13 cellular contexts compared by ENCODE assay signal in the genomic region with DNA sequence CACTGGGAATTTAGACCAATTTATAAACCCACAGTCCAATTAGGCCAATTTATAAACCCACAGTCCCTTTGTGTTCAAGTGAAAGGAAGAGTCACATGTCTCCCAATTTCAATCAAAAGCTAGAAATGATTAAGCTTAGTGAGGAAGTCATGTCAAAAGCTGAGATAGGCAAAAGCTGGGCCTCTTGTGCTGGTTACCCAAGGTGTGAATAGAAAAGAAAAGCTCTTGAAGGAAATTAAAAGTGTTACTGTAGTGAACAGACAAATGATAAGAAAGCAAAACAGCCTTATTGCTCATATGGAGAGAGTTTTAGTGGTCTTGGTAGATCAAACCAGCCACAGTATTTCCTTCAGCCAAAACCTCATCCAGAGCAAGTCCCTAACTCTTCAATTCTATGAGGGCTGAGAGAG.
"Had no signal": no experiment of that assay in that cellular context is flagged by ENCODE, and none has a peak within 500 bp of the region (broad histone marks: within the 10 kb centered on the region; RNA-seq: fewer than 3 reads in every experiment).

No MANE protein-coding gene starts in this region.

- H3K4me3 Mint-ChIP-seq: activated CD4-positive, alpha-beta memory T cell treated with anti-CD3 and anti-CD28 coated beads for 36 hours; stimulated activated naive CD8-positive, alpha-beta T cell treated with anti-CD3 and anti-CD28 coated beads, Interleukin-15, Interleukin-2, amounts not matched to agents 100 ng/mL and 50 ng/mL, for 24 hours; T-helper 17 cell had no signal

- H3K27me3 Mint-ChIP-seq: activated CD4-positive, alpha-beta memory T cell treated with anti-CD3 and anti-CD28 coated beads for 36 hours; stimulated activated naive CD8-positive, alpha-beta T cell treated with anti-CD3 and anti-CD28 coated beads, Interleukin-15, Interleukin-2, amounts not matched to agents 100 ng/mL and 50 ng/mL, for 24 hours; T-helper 17 cell had no signal

- H3K27me3 ChIP-seq: breast epithelium, ovary, sigmoid colon had no signal

- DNase-seq: activated CD4-positive, alpha-beta memory T cell treated with anti-CD3 and anti-CD28 coated beads for 36 hours; activated effector memory CD4-positive, alpha-beta T cell treated with anti-CD3 and anti-CD28 coated beads, Interleukin-2, amount 50 U/mL, for 16 hours; dermis blood vessel endothelial cell; erythroblast; hypothalamus; ovary; sigmoid colon; stimulated activated CD4-positive, alpha-beta T cell treated with anti-CD3 and anti-CD28 coated beads, Interleukin-12 subunit alpha, Interleukin-12 subunit beta, amount 100 ng/mL, for 4 hours; T-helper 17 cell had no signal

- ATAC-seq: T-helper 17 cell had no signal

- H3K4me1 Mint-ChIP-seq: T-helper 17 cell had no signal

- H3K4me1 ChIP-seq: breast epithelium, sigmoid colon had no signal

- H3K27ac Mint-ChIP-seq: activated CD4-positive, alpha-beta memory T cell treated with anti-CD3 and anti-CD28 coated beads for 36 hours; stimulated activated naive CD8-positive, alpha-beta T cell treated with anti-CD3 and anti-CD28 coated beads, Interleukin-15, Interleukin-2, amounts not matched to agents 100 ng/mL and 50 ng/mL, for 24 hours; T-helper 17 cell had no signal

- H3K4me3 ChIP-seq: breast epithelium, ovary, sigmoid colon, thoracic aorta had no signal

- H3K36me3 ChIP-seq: breast epithelium, ovary, sigmoid colon, thoracic aorta had no signal

- H3K27ac ChIP-seq: breast epithelium, ovary, sigmoid colon, thoracic aorta had no signal

- H3K9me3 ChIP-seq: breast epithelium, ovary, sigmoid colon, thoracic aorta had no signal

- H3K36me3 Mint-ChIP-seq: activated CD4-positive, alpha-beta memory T cell treated with anti-CD3 and anti-CD28 coated beads for 36 hours; activated naive CD4-positive, alpha-beta T cell treated with anti-CD3 and anti-CD28 coated beads, Interleukin-2, amount 50 U/mL, for 72 hours had no signal
